ENCODE assay signal across 8 cellular contexts in genomic region chr2:130727286-130727924, GRCh38. TPM values are rescaled to one million over a fixed set of nuclear protein-coding genes. Genes with fewer than 3 reads are reported as not detected.
DNase-seq lines count a peak whose midpoint lies in the region; ATAC-seq lines count a peak whose summit lies in the region.

No MANE protein-coding gene starts in this region.

- H3K27me3 Mint-ChIP-seq in naive thymus-derived CD8-positive, alpha-beta T cell: peaks cover 0 to 9% (median 0%) of the 10 kb centered on the region in 5 donors

- peaks cover 8 to 21% (median 17%) of the 10 kb centered on the region in 4 donors for H3K4me1 Mint-ChIP-seq in naive thymus-derived CD8-positive, alpha-beta T cell
- H3K4me1 Mint-ChIP-seq in stimulated activated effector memory CD8-positive, alpha-beta T cell treated with anti-CD3 and anti-CD28 coated beads, Interleukin-12 subunit alpha, Interleukin-12 subunit beta, amount 100 ng/mL, for 72 hours: peaks cover 25% of the 10 kb centered on the region

- in situ Hi-C loops in ACHN (cut with HindIII; ENCODE audit: low pct_ligation_motif_present, low pct_unique_long_range_greater_than_20kb, low sequenced_read_pairs): no loop called here

- ATAC-seq in GM18870 (IDR thresholded peaks at IDR 0.05; ENCODE audit: unreplicated experiment) (peak; percentile 87), HG03139 (IDR thresholded peaks at IDR 0.05; ENCODE audit: unreplicated experiment) (peak; percentile 94)
- peak; percentile 89 to 90 for ATAC-seq in naive thymus-derived CD8-positive, alpha-beta T cell
- peak; percentile 88 for ATAC-seq in stimulated activated effector memory CD8-positive, alpha-beta T cell treated with anti-CD3 and anti-CD28 coated beads, Interleukin-12 subunit alpha, Interleukin-12 subunit beta, amount 100 ng/mL, for 72 hours

- H3K36me3 Mint-ChIP-seq in naive thymus-derived CD8-positive, alpha-beta T cell: peaks cover 0 to 2% (median 0%) of the 10 kb centered on the region in 3 donors
- H3K36me3 Mint-ChIP-seq in stimulated activated effector memory CD8-positive, alpha-beta T cell treated with anti-CD3 and anti-CD28 coated beads, Interleukin-12 subunit alpha, Interleukin-12 subunit beta, amount 100 ng/mL, for 72 hours: peaks cover 10% of the 10 kb centered on the region

- POLR2A ChIA-PET in naive thymus-derived CD8-positive, alpha-beta T cell (lab: Charles Lee): interaction anchor here (1.3 to 1.7 kb wide), 2 partner anchors 70 to 385 kb away, joined by 3 to 7 read pairs; partner anchors contain the start of gene IMP4

- H3K27ac Mint-ChIP-seq in naive thymus-derived CD8-positive, alpha-beta T cell: peak overlapping the region; percentile 80 to 96 (median 92)
- peak overlapping the region; percentile 86 for H3K27ac Mint-ChIP-seq in stimulated activated effector memory CD8-positive, alpha-beta T cell treated with anti-CD3 and anti-CD28 coated beads, Interleukin-12 subunit alpha, Interleukin-12 subunit beta, amount 100 ng/mL, for 72 hours

- H3K4me3 Mint-ChIP-seq in naive thymus-derived CD8-positive, alpha-beta T cell: peak overlapping the region; percentile 80 to 91 (median 85)
- H3K4me3 Mint-ChIP-seq in stimulated activated effector memory CD8-positive, alpha-beta T cell treated with anti-CD3 and anti-CD28 coated beads, Interleukin-12 subunit alpha, Interleukin-12 subunit beta, amount 100 ng/mL, for 72 hours: peak overlapping the region; percentile 78

- H3K9me3 Mint-ChIP-seq in naive thymus-derived CD8-positive, alpha-beta T cell: peaks cover 0 to 4% (median 0%) of the 10 kb centered on the region in 9 donors
- H3K9me3 Mint-ChIP-seq in stimulated activated effector memory CD8-positive, alpha-beta T cell treated with anti-CD3 and anti-CD28 coated beads, Interleukin-12 subunit alpha, Interleukin-12 subunit beta, amount 100 ng/mL, for 72 hours: no peaks in the 10 kb centered on the region

- DNase-seq in ACHN (peak; percentile 74), NCI-H82 treated with DMSO at 0.1 percent for 48 hours (lab: John Stamatoyannopoulos, UW; ENCODE audit: unreplicated experiment) (peak; percentile 84), fibroblast of gingiva (ENCODE audit: low read depth) (peak; percentile 21)
- DNase-seq in activated T-cell treated with anti-CD3 and anti-CD28 coated beads, Interleukin-2, amount 50 U/mL, for 1 hour: peak; percentile 91
- DNase-seq in naive thymus-derived CD8-positive, alpha-beta T cell: peak; percentile 81 to 96 (median 88)
- DNase-seq in stimulated activated effector memory CD8-positive, alpha-beta T cell treated with anti-CD3 and anti-CD28 coated beads, Interleukin-12 subunit alpha, Interleukin-12 subunit beta, amount 100 ng/mL, for 72 hours (ENCODE audit: low spot score in 2 of 2): peak; percentile 94 to 97

RNA-seq across cellular contexts. Expression of gene GPR148, which starts 1.5 kb away (rescaled TPM):
- not detected for total RNA-seq in naive thymus-derived CD8-positive, alpha-beta T cell
- not detected for polyA plus RNA-seq in naive thymus-derived CD8-positive, alpha-beta T cell

RNA-seq across cellular contexts. Expression of gene AMER3, which starts 27.9 kb away (rescaled TPM):
- not detected for total RNA-seq in naive thymus-derived CD8-positive, alpha-beta T cell
- polyA plus RNA-seq in naive thymus-derived CD8-positive, alpha-beta T cell: not detected

Comparison
In these comparisons a context has a peak if more than half of its experiments do, and no peak if none do; other contexts are left out.
1. Peak in every context shown above with its lines: DNase-seq and ATAC-seq.
2. DNase-seq: peak in every context shown above with its lines; median percentile 96 in stimulated activated effector memory CD8-positive, alpha-beta T cell treated with anti-CD3 and anti-CD28 coated beads, Interleukin-12 subunit alpha, Interleukin-12 subunit beta, amount 100 ng/mL, for 72 hours; 91 in activated T-cell treated with anti-CD3 and anti-CD28 coated beads, Interleukin-2, amount 50 U/mL, for 1 hour; 88 in naive thymus-derived CD8-positive, alpha-beta T cell; 84 in NCI-H82 treated with DMSO at 0.1 percent for 48 hours; 74 in ACHN; 21 in fibroblast of gingiva.